ENCODE assay signal across 24 cellular contexts in genomic region chr1:204321051-204321450, GRCh38. TPM values are rescaled to one million over a fixed set of nuclear protein-coding genes. Genes with fewer than 3 reads are reported as not detected.
A peak's percentile ranks its signal among the peaks of the same experiment; 100 is the strongest.
DNase-seq lines count a peak whose midpoint lies in the region; ATAC-seq and TF ChIP-seq lines count a peak whose summit lies in the region.
"Had no signal": no experiment of that assay in that cellular context is flagged by ENCODE, and none has a peak within 500 bp of the region (broad histone marks: within the 10 kb centered on the region; RNA-seq: fewer than 3 reads in every experiment).

No MANE protein-coding gene starts in this region.

- H3K27ac ChIP-seq in cardiac muscle cell, result peak overlapping the region; percentile 36
- peak overlapping the region; percentile 16 for H3K27ac ChIP-seq in mammary epithelial cell (ENCODE audit: insufficient read depth, low read depth, low read length)
- H3K27ac ChIP-seq in muscle layer of duodenum (ENCODE audit: low read length), result peak overlapping the region; percentile 58
- peak overlapping the region; percentile 45 for H3K27ac ChIP-seq in vagina
- H3K27ac ChIP-seq: lower lobe of right lung, thyroid gland had no signal

- no peaks in the 10 kb centered on the region for H3K27me3 ChIP-seq in cardiac muscle cell
- H3K27me3 ChIP-seq in mammary epithelial cell (ENCODE audit: insufficient read depth, low read length), result no peaks in the 10 kb centered on the region
- H3K27me3 ChIP-seq in muscle layer of duodenum (ENCODE audit: low read depth, low read length), result no peaks in the 10 kb centered on the region
- H3K27me3 ChIP-seq in vagina, result no peaks in the 10 kb centered on the region
- no peaks in the 10 kb centered on the region for H3K27me3 ChIP-seq in H7 (ENCODE audit: control insufficient read depth, insufficient read depth, low read length)
- H3K27me3 ChIP-seq: Peyer's patch, thyroid gland had no signal

- BruUV-seq in mammary epithelial cell (replicated peaks; lab: Mats Ljungman, UMichigan), result no TSS peak

- H3K9me3 ChIP-seq in cardiac muscle cell (ENCODE audit: low read depth), result no peaks in the 10 kb centered on the region
- no peaks in the 10 kb centered on the region for H3K9me3 ChIP-seq in mammary epithelial cell (replicated peaks; ENCODE audit: insufficient read depth, low read length)
- no peaks in the 10 kb centered on the region for H3K9me3 ChIP-seq in muscle layer of duodenum (ENCODE audit: control insufficient read depth in 1 of 2, low read length in 2 of 2)
- H3K9me3 ChIP-seq in vagina, result no peaks in the 10 kb centered on the region
- H3K9me3 ChIP-seq: lower lobe of right lung, Peyer's patch, thyroid gland had no signal

- in situ Hi-C loops in mammary epithelial cell (cut with MboI; ENCODE audit: low sequenced_read_pairs in 2 of 2), result no loop called here

- intact Hi-C loops in left cardiac atrium (cut with DNase I) (no loop called here), mammary epithelial cell (cut with micrococcal nuclease) (loop anchor here (2.0 kb wide), 1 partner anchor 26 kb away; no protein-coding TSS in a partner anchor), vagina (cut with DNase I) (no loop called here)

- TF ChIP-seq POLR2A in vagina (IDR thresholded peaks at IDR 0.05), result no peak

- H3K36me3 ChIP-seq in cardiac muscle cell (no peaks in the 10 kb centered on the region), mammary epithelial cell (ENCODE audit: insufficient read depth, low read length) (no peaks in the 10 kb centered on the region), muscle layer of duodenum (ENCODE audit: control insufficient read depth in 1 of 2, insufficient read depth in 2 of 2, low read length in 2 of 2) (no peaks in the 10 kb centered on the region), vagina (no peaks in the 10 kb centered on the region), H7 (replicated peaks; ENCODE audit: control insufficient read depth, insufficient read depth, low read length) (no peaks in the 10 kb centered on the region)
- H3K36me3 ChIP-seq: lower lobe of right lung, Peyer's patch, thyroid gland had no signal

- H3K4me1 ChIP-seq in cardiac muscle cell (ENCODE audit: low read depth), result peaks cover 29% of the 10 kb centered on the region
- H3K4me1 ChIP-seq in mammary epithelial cell (ENCODE audit: insufficient read depth, low read length), result peaks cover 45% of the 10 kb centered on the region
- H3K4me1 ChIP-seq in muscle layer of duodenum (ENCODE audit: control insufficient read depth in 1 of 2, insufficient read depth in 2 of 2, low read length in 2 of 2), result peaks cover 0 to 4% of the 10 kb centered on the region in 2 donors
- H3K4me1 ChIP-seq in vagina, result peaks cover 21% of the 10 kb centered on the region
- H3K4me1 ChIP-seq: lower lobe of right lung had no signal

- H3K79me2 ChIP-seq in mammary epithelial cell (ENCODE audit: insufficient read depth, low read length), result no peaks in the 10 kb centered on the region

- no peak for TF ChIP-seq CTCF in cardiac muscle cell (IDR thresholded peaks at IDR 0.05; ENCODE audit: low read depth, low read length)
- TF ChIP-seq CTCF in mammary epithelial cell (conservative IDR thresholded peaks at IDR 0.05 in 1 of 2, IDR thresholded peaks at IDR 0.05 in 1 of 2; ENCODE audit: extremely low read depth in 1 of 2, insufficient read depth in 1 of 2, low read depth in 1 of 2, low read length in 2 of 2), result no peak
- no peak for TF ChIP-seq CTCF in vagina (IDR thresholded peaks at IDR 0.05)

- dilution Hi-C loops in mammary epithelial cell (cut with HindIII; ENCODE audit: low sequenced_read_pairs), result no loop called here

- H4K20me1 ChIP-seq in mammary epithelial cell (ENCODE audit: insufficient read depth, low read length), result no peaks in the 10 kb centered on the region

- H3K4me2 ChIP-seq in mammary epithelial cell (ENCODE audit: insufficient read depth, low read depth, low read length), result no peak overlapping the region

- H3K4me3 ChIP-seq in cardiac muscle cell (no peak overlapping the region), mammary epithelial cell (replicated peaks in 1 of 3; ENCODE audit: insufficient read depth in 1 of 3, low read depth in 2 of 3, low read length in 3 of 3) (no peak overlapping the region), muscle layer of duodenum (ENCODE audit: low read depth in 1 of 2, low read length in 2 of 2) (no peak overlapping the region), vagina (no peak overlapping the region), H7 (ENCODE audit: insufficient read depth, low read depth, low read length) (no peak overlapping the region)
- H3K4me3 ChIP-seq: lower lobe of right lung, Peyer's patch, thyroid gland had no signal

- CTCF ChIA-PET in mammary epithelial cell (lab: Charles Lee; ENCODE audit: low non-redundant PET), result interaction anchor here (0.8 kb wide), 1 partner anchor 77 kb away, joined by 5 read pairs; no protein-coding TSS in a partner anchor

- no peak for ATAC-seq in left cardiac atrium
- no peak for ATAC-seq in HG02981 (IDR thresholded peaks at IDR 0.05; ENCODE audit: unreplicated experiment)
- ATAC-seq: lower lobe of right lung had no signal

- DNase-seq in cardiac muscle cell (ENCODE audit: low read depth in 1 of 2, low spot score in 1 of 2), result no peak
- DNase-seq in left cardiac atrium, result no peak
- DNase-seq in mammary epithelial cell, result no peak
- no peak for DNase-seq in vagina (ENCODE audit: extremely low spot score in 2 of 2)
- DNase-seq in H7, result no peak
- DNase-seq in NCI-H345 (lab: John Stamatoyannopoulos, UW), result no peak
- DNase-seq: caudate nucleus; CD8-positive, alpha-beta memory T cell; dermis blood vessel endothelial cell; lower lobe of right lung; MV-4-11; NCI-H1694; NCI-H2171; NCI-H524; NK-92 treated with Interleukin-12 subunit alpha and Interleukin-12 subunit beta, amount 100 ng/mL, for 24 hours; occipital lobe; Peyer's patch; stimulated activated CD4-positive, alpha-beta T cell treated with anti-CD3 and anti-CD28 coated beads, Interleukin-2, amount 100 ng/mL, for 48 hours; stimulated activated naive B cell treated with anti-CD40 and anti-IgM and Interleukin-4, amounts not matched to agents 10 μg/mL and 1 μg/mL and 100 μg/mL, for 72 hours; T-helper 1 cell; thyroid gland had no signal

- no peak overlapping the region for H3K9ac ChIP-seq in mammary epithelial cell (ENCODE audit: insufficient read depth, low read length)

- WGBS in mammary epithelial cell (ENCODE audit: low coverage, missing lambda C conversion rate), result 95% methylated on average over 2 of the region's 2 CpGs

- H2AFZ ChIP-seq in mammary epithelial cell (ENCODE audit: low read depth, low read length), result no peak overlapping the region

RNA-seq across cellular contexts. Expression of gene PLEKHA6, which starts 38.7 kb away (rescaled TPM):
- 44.1 and 71.7 TPM in 2 replicates for total RNA-seq in cardiac muscle cell
- 23.1 and 41.6 TPM in 2 replicates for polyA plus RNA-seq in cardiac muscle cell
- 10 to 100 TPM; 14.1 to 19.8 TPM for total RNA-seq in left cardiac atrium
- 10 to 100 TPM in 1 of 2 donors, 1 to 10 TPM in 1; 4.8 to 11.8 TPM for total RNA-seq in mammary epithelial cell
- polyA plus RNA-seq in mammary epithelial cell, result 7.4 TPM
- 11.8 TPM for polyA minus RNA-seq in mammary epithelial cell
- 15.0 TPM for total RNA-seq in vagina
- total RNA-seq in H7 (2014; rRNA removed; shearing (Covaris generic)), result 3.0 and 5.1 TPM in 2 replicates
- total RNA-seq: SK-MEL-5 had no signal
- polyA plus RNA-seq: CD8-positive, alpha-beta memory T cell had no signal
